In the genomic region with DNA sequence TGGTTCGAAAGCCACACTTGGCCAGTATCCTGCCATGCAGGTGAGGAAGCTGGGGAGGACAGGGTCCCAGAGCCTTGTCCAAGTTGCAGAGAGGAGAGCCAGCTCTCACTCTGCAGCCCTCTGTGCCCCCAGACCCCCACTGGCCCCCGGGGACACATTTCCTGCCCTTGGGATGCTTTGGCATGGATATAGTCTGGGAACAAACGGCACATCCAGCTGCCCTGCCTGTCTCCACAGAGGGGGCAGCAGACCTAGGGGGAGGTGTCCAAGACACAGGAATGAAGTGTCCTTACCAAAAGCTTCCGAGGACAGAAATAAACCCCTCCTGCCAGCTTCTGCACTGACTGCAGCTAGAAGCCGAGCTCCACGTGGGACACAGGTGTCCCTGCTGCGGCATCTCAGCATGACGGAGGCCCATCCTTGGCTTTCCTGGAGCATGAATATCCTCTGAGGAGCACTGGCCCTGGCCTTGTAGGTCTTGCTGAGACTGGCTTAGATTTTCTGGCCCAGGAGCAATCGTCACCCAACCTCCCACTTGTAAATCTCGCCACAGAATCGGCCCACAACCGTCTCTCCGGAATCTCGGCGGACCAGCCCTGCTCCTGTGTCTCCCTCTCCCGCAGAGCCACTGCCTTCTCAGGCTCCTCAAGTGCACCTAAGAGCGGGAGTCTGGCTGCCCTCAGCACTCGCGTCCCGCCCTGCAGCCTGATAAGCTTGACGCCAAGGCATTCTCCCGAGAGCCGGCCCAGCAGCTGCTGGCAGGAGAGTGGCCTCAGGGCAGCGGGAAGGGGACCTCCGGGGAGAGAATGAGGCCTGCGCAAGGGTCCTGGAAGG, we compare ENCODE assay signal across 1 cellular context.
A peak's percentile ranks its signal among the peaks of the same experiment; 100 is the strongest.
TF ChIP-seq lines count a peak whose summit lies in the region.

No MANE protein-coding gene starts in this region.

TF ChIP-seq in HepG2, 621 proteins besides CTCF, POLR2A, EP300 and RAD21 (continued from another document and continues in another):
- TF ChIP-seq, protein P1, sequence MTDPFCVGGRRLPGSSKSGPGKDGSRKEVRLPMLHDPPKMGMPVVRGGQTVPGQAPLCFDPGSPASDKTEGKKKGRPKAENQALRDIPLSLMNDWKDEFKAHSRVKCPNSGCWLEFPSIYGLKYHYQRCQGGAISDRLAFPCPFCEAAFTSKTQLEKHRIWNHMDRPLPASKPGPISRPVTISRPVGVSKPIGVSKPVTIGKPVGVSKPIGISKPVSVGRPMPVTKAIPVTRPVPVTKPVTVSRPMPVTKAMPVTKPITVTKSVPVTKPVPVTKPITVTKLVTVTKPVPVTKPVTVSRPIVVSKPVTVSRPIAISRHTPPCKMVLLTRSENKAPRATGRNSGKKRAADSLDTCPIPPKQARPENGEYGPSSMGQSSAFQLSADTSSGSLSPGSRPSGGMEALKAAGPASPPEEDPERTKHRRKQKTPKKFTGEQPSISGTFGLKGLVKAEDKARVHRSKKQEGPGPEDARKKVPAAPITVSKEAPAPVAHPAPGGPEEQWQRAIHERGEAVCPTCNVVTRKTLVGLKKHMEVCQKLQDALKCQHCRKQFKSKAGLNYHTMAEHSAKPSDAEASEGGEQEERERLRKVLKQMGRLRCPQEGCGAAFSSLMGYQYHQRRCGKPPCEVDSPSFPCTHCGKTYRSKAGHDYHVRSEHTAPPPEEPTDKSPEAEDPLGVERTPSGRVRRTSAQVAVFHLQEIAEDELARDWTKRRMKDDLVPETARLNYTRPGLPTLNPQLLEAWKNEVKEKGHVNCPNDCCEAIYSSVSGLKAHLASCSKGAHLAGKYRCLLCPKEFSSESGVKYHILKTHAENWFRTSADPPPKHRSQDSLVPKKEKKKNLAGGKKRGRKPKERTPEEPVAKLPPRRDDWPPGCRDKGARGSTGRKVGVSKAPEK (CRISPR knock-in tag; IDR thresholded peaks at IDR 0.05; ENCODE audit: borderline replicate concordance): no peak
- TF ChIP-seq CENPT (CRISPR knock-in tag; IDR thresholded peaks at IDR 0.05; ENCODE audit: low read depth) (no peak), RFX3 (CRISPR knock-in tag; IDR thresholded peaks at IDR 0.05) (no peak), REL (CRISPR knock-in tag; conservative IDR thresholded peaks at IDR 0.05) (no peak), ZNF143 (CRISPR knock-in tag; IDR thresholded peaks at IDR 0.05) (no peak), SPEN (CRISPR knock-in tag; IDR thresholded peaks at IDR 0.05; ENCODE audit: low read depth) (no peak), FOSL2 (CRISPR knock-in tag; IDR thresholded peaks at IDR 0.05) (0 out of 2 replicates have a peak, but pooled peaks have one; percentile 1), IRF2 (CRISPR knock-in tag; IDR thresholded peaks at IDR 0.05) (no peak; the same call in 1 of the 2 replicates), KDM1A (CRISPR knock-in tag; IDR thresholded peaks at IDR 0.05) (no peak), XBP1 (CRISPR knock-in tag; IDR thresholded peaks at IDR 0.05) (no peak), GLI4 (CRISPR knock-in tag; IDR thresholded peaks at IDR 0.05; ENCODE audit: borderline replicate concordance) (no peak), SIX1 (CRISPR knock-in tag; IDR thresholded peaks at IDR 0.05; ENCODE audit: borderline replicate concordance) (no peak), SCMH1 (CRISPR knock-in tag; IDR thresholded peaks at IDR 0.05; ENCODE audit: borderline replicate concordance) (no peak), LCORL (IDR thresholded peaks at IDR 0.05) (no peak), LCORL (CRISPR knock-in tag; IDR thresholded peaks at IDR 0.05) (no peak), NBN (conservative IDR thresholded peaks at IDR 0.05) (no peak), GATA4 (IDR thresholded peaks at IDR 0.05; ENCODE audit: borderline replicate concordance, low read depth) (no peak), JUND (CRISPR knock-in tag; IDR thresholded peaks at IDR 0.05) (no peak), ZNF30 (CRISPR knock-in tag; IDR thresholded peaks at IDR 0.05) (peak; percentile 37; the same call in 1 of the 2 replicates), CCDC6 (CRISPR knock-in tag; IDR thresholded peaks at IDR 0.05) (no peak; the same call in 1 of the 2 replicates), FOXJ3 (CRISPR knock-in tag; IDR thresholded peaks at IDR 0.05; ENCODE audit: borderline replicate concordance) (no peak), NFE2L1 (CRISPR knock-in tag; IDR thresholded peaks at IDR 0.05; ENCODE audit: borderline replicate concordance) (no peak), TCF12 (IDR thresholded peaks at IDR 0.05) (no peak), TCF12 (CRISPR knock-in tag; IDR thresholded peaks at IDR 0.05) (no peak), HNRNPK (IDR thresholded peaks at IDR 0.05; ENCODE audit: low read depth, low read length, poor library complexity, severe bottlenecking) (no peak), ZEB1 (IDR thresholded peaks at IDR 0.05; ENCODE audit: insufficient replicate concordance, low read depth) (no peak), SNAI1 (CRISPR knock-in tag; IDR thresholded peaks at IDR 0.05; ENCODE audit: borderline replicate concordance) (peak; percentile 19; the same call in 1 of the 2 replicates), ZNF326 (CRISPR knock-in tag; IDR thresholded peaks at IDR 0.05; ENCODE audit: borderline replicate concordance) (no peak), ZNF850 (CRISPR knock-in tag; conservative IDR thresholded peaks at IDR 0.05) (0 out of 2 replicates have a peak, but pooled peaks have one; percentile 65), RFXANK (CRISPR knock-in tag; IDR thresholded peaks at IDR 0.05) (no peak), ZNF282 (IDR thresholded peaks at IDR 0.05; ENCODE audit: partially characterized antibody) (no peak), PAWR (CRISPR knock-in tag; IDR thresholded peaks at IDR 0.05; ENCODE audit: borderline replicate concordance) (no peak), TOE1 (CRISPR knock-in tag; IDR thresholded peaks at IDR 0.05) (no peak)
- TF ChIP-seq, protein P2, sequence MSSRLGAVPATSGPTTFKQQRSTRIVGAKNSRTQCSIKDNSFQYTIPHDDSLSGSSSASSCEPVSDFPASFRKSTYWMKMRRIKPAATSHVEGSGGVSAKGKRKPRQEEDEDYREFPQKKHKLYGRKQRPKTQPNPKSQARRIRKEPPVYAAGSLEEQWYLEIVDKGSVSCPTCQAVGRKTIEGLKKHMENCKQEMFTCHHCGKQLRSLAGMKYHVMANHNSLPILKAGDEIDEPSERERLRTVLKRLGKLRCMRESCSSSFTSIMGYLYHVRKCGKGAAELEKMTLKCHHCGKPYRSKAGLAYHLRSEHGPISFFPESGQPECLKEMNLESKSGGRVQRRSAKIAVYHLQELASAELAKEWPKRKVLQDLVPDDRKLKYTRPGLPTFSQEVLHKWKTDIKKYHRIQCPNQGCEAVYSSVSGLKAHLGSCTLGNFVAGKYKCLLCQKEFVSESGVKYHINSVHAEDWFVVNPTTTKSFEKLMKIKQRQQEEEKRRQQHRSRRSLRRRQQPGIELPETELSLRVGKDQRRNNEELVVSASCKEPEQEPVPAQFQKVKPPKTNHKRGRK (CRISPR knock-in tag; IDR thresholded peaks at IDR 0.05): 0 out of 2 replicates have a peak, but pooled peaks have one; percentile 20
- TF ChIP-seq, protein P3, sequence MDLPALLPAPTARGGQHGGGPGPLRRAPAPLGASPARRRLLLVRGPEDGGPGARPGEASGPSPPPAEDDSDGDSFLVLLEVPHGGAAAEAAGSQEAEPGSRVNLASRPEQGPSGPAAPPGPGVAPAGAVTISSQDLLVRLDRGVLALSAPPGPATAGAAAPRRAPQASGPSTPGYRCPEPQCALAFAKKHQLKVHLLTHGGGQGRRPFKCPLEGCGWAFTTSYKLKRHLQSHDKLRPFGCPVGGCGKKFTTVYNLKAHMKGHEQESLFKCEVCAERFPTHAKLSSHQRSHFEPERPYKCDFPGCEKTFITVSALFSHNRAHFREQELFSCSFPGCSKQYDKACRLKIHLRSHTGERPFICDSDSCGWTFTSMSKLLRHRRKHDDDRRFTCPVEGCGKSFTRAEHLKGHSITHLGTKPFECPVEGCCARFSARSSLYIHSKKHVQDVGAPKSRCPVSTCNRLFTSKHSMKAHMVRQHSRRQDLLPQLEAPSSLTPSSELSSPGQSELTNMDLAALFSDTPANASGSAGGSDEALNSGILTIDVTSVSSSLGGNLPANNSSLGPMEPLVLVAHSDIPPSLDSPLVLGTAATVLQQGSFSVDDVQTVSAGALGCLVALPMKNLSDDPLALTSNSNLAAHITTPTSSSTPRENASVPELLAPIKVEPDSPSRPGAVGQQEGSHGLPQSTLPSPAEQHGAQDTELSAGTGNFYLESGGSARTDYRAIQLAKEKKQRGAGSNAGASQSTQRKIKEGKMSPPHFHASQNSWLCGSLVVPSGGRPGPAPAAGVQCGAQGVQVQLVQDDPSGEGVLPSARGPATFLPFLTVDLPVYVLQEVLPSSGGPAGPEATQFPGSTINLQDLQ (CRISPR knock-in tag; IDR thresholded peaks at IDR 0.05): no peak
- TF ChIP-seq, protein P4, sequence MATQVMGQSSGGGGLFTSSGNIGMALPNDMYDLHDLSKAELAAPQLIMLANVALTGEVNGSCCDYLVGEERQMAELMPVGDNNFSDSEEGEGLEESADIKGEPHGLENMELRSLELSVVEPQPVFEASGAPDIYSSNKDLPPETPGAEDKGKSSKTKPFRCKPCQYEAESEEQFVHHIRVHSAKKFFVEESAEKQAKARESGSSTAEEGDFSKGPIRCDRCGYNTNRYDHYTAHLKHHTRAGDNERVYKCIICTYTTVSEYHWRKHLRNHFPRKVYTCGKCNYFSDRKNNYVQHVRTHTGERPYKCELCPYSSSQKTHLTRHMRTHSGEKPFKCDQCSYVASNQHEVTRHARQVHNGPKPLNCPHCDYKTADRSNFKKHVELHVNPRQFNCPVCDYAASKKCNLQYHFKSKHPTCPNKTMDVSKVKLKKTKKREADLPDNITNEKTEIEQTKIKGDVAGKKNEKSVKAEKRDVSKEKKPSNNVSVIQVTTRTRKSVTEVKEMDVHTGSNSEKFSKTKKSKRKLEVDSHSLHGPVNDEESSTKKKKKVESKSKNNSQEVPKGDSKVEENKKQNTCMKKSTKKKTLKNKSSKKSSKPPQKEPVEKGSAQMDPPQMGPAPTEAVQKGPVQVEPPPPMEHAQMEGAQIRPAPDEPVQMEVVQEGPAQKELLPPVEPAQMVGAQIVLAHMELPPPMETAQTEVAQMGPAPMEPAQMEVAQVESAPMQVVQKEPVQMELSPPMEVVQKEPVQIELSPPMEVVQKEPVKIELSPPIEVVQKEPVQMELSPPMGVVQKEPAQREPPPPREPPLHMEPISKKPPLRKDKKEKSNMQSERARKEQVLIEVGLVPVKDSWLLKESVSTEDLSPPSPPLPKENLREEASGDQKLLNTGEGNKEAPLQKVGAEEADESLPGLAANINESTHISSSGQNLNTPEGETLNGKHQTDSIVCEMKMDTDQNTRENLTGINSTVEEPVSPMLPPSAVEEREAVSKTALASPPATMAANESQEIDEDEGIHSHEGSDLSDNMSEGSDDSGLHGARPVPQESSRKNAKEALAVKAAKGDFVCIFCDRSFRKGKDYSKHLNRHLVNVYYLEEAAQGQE (IDR thresholded peaks at IDR 0.05; ENCODE audit: borderline replicate concordance in 1 of 2, low read depth in 1 of 2, low read length in 2 of 2): no peak
- TF ChIP-seq, protein P5, sequence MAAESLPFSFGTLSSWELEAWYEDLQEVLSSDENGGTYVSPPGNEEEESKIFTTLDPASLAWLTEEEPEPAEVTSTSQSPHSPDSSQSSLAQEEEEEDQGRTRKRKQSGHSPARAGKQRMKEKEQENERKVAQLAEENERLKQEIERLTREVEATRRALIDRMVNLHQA (CRISPR knock-in tag; IDR thresholded peaks at IDR 0.05): no peak
- TF ChIP-seq, protein P6, sequence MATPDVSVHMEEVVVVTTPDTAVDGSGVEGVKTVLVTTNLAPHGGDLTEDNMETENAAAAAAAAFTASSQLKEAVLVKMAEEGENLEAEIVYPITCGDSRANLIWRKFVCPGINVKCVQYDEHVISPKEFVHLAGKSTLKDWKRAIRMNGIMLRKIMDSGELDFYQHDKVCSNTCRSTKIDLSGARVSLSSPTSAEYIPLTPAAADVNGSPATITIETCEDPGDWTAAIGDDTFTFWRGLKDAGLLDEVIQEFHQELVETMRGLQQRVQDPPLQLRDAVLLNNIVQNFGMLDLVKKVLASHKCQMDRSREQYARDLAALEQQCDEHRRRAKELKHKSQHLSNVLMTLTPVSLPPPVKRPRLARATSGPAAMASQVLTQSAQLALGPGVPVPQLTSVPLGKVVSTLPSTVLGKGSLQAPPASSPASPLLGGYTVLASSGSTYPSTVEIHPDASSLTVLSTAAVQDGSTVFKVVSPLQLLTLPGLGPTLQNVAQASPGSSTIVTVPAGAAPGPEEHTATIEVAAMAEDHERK (CRISPR knock-in tag; IDR thresholded peaks at IDR 0.05; ENCODE audit: low read depth): no peak
- TF ChIP-seq, protein P7, sequence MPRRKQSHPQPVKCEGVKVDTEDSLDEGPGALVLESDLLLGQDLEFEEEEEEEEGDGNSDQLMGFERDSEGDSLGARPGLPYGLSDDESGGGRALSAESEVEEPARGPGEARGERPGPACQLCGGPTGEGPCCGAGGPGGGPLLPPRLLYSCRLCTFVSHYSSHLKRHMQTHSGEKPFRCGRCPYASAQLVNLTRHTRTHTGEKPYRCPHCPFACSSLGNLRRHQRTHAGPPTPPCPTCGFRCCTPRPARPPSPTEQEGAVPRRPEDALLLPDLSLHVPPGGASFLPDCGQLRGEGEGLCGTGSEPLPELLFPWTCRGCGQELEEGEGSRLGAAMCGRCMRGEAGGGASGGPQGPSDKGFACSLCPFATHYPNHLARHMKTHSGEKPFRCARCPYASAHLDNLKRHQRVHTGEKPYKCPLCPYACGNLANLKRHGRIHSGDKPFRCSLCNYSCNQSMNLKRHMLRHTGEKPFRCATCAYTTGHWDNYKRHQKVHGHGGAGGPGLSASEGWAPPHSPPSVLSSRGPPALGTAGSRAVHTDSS (CRISPR knock-in tag; conservative IDR thresholded peaks at IDR 0.05): no peak
- TF ChIP-seq, protein P8, sequence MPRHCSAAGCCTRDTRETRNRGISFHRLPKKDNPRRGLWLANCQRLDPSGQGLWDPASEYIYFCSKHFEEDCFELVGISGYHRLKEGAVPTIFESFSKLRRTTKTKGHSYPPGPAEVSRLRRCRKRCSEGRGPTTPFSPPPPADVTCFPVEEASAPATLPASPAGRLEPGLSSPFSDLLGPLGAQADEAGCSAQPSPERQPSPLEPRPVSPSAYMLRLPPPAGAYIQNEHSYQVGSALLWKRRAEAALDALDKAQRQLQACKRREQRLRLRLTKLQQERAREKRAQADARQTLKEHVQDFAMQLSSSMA (CRISPR knock-in tag; IDR thresholded peaks at IDR 0.05): no peak; the same call in 1 of the 2 replicates
- TF ChIP-seq, protein P9, sequence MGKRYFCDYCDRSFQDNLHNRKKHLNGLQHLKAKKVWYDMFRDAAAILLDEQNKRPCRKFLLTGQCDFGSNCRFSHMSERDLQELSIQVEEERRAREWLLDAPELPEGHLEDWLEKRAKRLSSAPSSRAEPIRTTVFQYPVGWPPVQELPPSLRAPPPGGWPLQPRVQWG (CRISPR knock-in tag; IDR thresholded peaks at IDR 0.05; ENCODE audit: borderline replicate concordance, low read depth): no peak
- TF ChIP-seq, protein P10, sequence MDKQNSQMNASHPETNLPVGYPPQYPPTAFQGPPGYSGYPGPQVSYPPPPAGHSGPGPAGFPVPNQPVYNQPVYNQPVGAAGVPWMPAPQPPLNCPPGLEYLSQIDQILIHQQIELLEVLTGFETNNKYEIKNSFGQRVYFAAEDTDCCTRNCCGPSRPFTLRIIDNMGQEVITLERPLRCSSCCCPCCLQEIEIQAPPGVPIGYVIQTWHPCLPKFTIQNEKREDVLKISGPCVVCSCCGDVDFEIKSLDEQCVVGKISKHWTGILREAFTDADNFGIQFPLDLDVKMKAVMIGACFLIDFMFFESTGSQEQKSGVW (CRISPR knock-in tag; IDR thresholded peaks at IDR 0.05; ENCODE audit: borderline replicate concordance): no peak
